Comparison of ENCODE assay signal across 22 cellular contexts in the genomic region with DNA sequence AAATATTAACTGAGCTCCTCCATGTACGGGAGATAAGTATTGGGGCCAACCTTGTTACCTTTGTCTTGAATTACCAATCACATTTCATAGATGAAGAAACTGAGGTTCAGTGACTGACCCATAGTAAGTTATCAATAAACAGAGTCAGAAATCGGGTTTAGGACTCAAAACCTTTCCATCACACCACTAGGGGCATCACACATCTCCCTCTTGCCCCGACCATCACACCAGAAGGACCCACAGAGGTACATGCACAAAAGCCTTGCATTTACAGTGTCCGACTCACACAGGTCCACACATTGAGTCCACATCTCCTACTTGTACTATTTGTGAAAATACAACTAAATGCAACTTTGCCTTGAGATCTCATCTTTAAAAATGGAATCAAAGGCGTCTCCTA. TPM values are rescaled to one million over a fixed set of nuclear protein-coding genes. Genes with fewer than 3 reads are reported as not detected.
DNase-seq lines count a peak whose midpoint lies in the region; ATAC-seq and TF ChIP-seq lines count a peak whose summit lies in the region.
"Had no signal": no experiment of that assay in that cellular context is flagged by ENCODE, and none has a peak within 500 bp of the region (broad histone marks: within the 10 kb centered on the region; RNA-seq: fewer than 3 reads in every experiment).

No MANE protein-coding gene starts in this region.

- no peak overlapping the region for H3K4me2 ChIP-seq in DOHH2 (ENCODE audit: low read length)

- H3K27ac Mint-ChIP-seq in HFFc6 (no peak overlapping the region), neural crest cell (ENCODE audit: unreplicated experiment) (no peak overlapping the region), Caco-2 (ENCODE audit: unreplicated experiment) (no peak overlapping the region)
- H3K27ac Mint-ChIP-seq: activated naive CD8-positive, alpha-beta T cell treated with anti-CD3 and anti-CD28 coated beads, Interleukin-2, amount 10 ng/mL, durations not matched to agents 7 days and 5 days; memory B cell had no signal

- H3K27me3 ChIP-seq in DOHH2 (ENCODE audit: control insufficient read depth, low read length) (peaks cover 9% of the 10 kb centered on the region; the same call in 1 of the 2 replicates), Caco-2 (replicated peaks; ENCODE audit: control insufficient read depth, insufficient read depth, low read length) (peaks cover 2% of the 10 kb centered on the region)

- H3K9me2 ChIP-seq in DOHH2 (replicated peaks; ENCODE audit: control insufficient read depth, low read length) = no peaks in the 10 kb centered on the region

- TF ChIP-seq CTCF in DOHH2 (IDR thresholded peaks at IDR 0.05; ENCODE audit: low read depth, low read length, poor library complexity, severe bottlenecking) (peak; percentile 46), HFFc6 (IDR thresholded peaks at IDR 0.05) (peak; percentile 45), astrocyte of the cerebellum (IDR thresholded peaks at IDR 0.05; ENCODE audit: low read depth, low read length, missing control alignments) (peak; percentile 3), neural crest cell (conservative IDR thresholded peaks at IDR 0.05) (peak; percentile 36), Caco-2 (IDR thresholded peaks at IDR 0.05; ENCODE audit: insufficient read depth in 1 of 2, low read depth in 1 of 2, low read length in 1 of 2, severe bottlenecking in 1 of 2, unreplicated experiment in 1 of 2) (peak in 1 of 2 experiments; percentile 20)

- intact Hi-C loops in Caco-2 (cut with micrococcal nuclease; ENCODE audit: unreplicated experiment) = no loop called here

- no peak overlapping the region for H3K27ac ChIP-seq in DOHH2 (ENCODE audit: low read depth, low read length)
- H3K27ac ChIP-seq: SJCRH30 had no signal

- H3K4me3 Mint-ChIP-seq in HFFc6 (no peak overlapping the region), neural crest cell (no peak overlapping the region), Caco-2 (ENCODE audit: unreplicated experiment) (no peak overlapping the region)
- H3K4me3 Mint-ChIP-seq: activated naive CD8-positive, alpha-beta T cell treated with anti-CD3 and anti-CD28 coated beads, Interleukin-2, amount 10 ng/mL, durations not matched to agents 7 days and 5 days; CD14-positive monocyte; memory B cell had no signal

- POLR2A ChIA-PET in Caco-2 (lab: Charles Lee) = no interaction called here

- in situ Hi-C loops in astrocyte of the cerebellum (cut with HindIII; ENCODE audit: low sequenced_read_pairs) = no loop called here

- no peaks in the 10 kb centered on the region for H3F3A ChIP-seq in DOHH2 (ENCODE audit: control insufficient read depth, insufficient read depth)

- DNase-seq in HFFc6 = no peak
- no peak for DNase-seq in astrocyte of the cerebellum (ENCODE audit: low read depth)
- DNase-seq in neural crest cell (ENCODE audit: low read depth, low spot score) = no peak
- no peak for DNase-seq in Caco-2
- DNase-seq in NCI-H128 (lab: John Stamatoyannopoulos, UW; ENCODE audit: unreplicated experiment) = no peak
- no peak for DNase-seq in activated CD4-positive, CD25-positive, alpha-beta regulatory T cell treated with anti-CD3 and anti-CD28 coated beads, Interleukin-2, amount 50 U/mL, for 72 hours
- DNase-seq: activated effector memory CD4-positive, alpha-beta T cell treated with anti-CD3 and anti-CD28 coated beads, Interleukin-2, amount 50 U/mL, for 16 hours; activated naive CD8-positive, alpha-beta T cell treated with anti-CD3 and anti-CD28 coated beads, Interleukin-2, amount 10 ng/mL, durations not matched to agents 7 days and 5 days; foreskin fibroblast; GDM1; KG1; MV-4-11; NCI-H1694; NCI-H510A treated with DMSO at 0.1 percent for 48 hours; NK-92 treated with Interleukin-12 subunit alpha and Interleukin-12 subunit beta, amount 100 ng/mL, for 24 hours; SJCRH30; T-helper 1 cell had no signal

- BruUV-seq in Caco-2 (replicated peaks; lab: Mats Ljungman, UMichigan) = no TSS peak

- H3K4me1 ChIP-seq in DOHH2 (ENCODE audit: control insufficient read depth, low read length) = no peaks in the 10 kb centered on the region
- no peaks in the 10 kb centered on the region for H3K4me1 ChIP-seq in Caco-2
- H3K4me1 ChIP-seq: SJCRH30 had no signal

- no peaks in the 10 kb centered on the region for H3K9me3 ChIP-seq in DOHH2 (ENCODE audit: control insufficient read depth, insufficient read depth, low read length)
- H3K9me3 ChIP-seq in Caco-2 = no peaks in the 10 kb centered on the region
- H3K9me3 ChIP-seq: SJCRH30 had no signal

- H3K36me3 ChIP-seq in DOHH2 (ENCODE audit: control insufficient read depth, low read length) (no peaks in the 10 kb centered on the region), Caco-2 (ENCODE audit: control insufficient read depth, insufficient read depth, low read length) (no peaks in the 10 kb centered on the region)
- H3K36me3 ChIP-seq: SJCRH30 had no signal

- H3K36me3 Mint-ChIP-seq in HFFc6 (ENCODE audit: low read depth) (no peaks in the 10 kb centered on the region), neural crest cell (ENCODE audit: low read depth) (no peaks in the 10 kb centered on the region), Caco-2 (ENCODE audit: insufficient read depth, unreplicated experiment) (no peaks in the 10 kb centered on the region)
- H3K36me3 Mint-ChIP-seq: activated naive CD8-positive, alpha-beta T cell treated with anti-CD3 and anti-CD28 coated beads, Interleukin-2, amount 10 ng/mL, durations not matched to agents 7 days and 5 days; CD14-positive monocyte; memory B cell had no signal

- no peaks in the 10 kb centered on the region for H4K20me1 ChIP-seq in DOHH2 (ENCODE audit: control insufficient read depth, insufficient read depth, low read depth, low read length)

- H3K9me3 Mint-ChIP-seq in HFFc6 (no peaks in the 10 kb centered on the region), neural crest cell (no peaks in the 10 kb centered on the region), Caco-2 (ENCODE audit: unreplicated experiment) (no peaks in the 10 kb centered on the region)
- H3K9me3 Mint-ChIP-seq: activated naive CD8-positive, alpha-beta T cell treated with anti-CD3 and anti-CD28 coated beads, Interleukin-2, amount 10 ng/mL, durations not matched to agents 7 days and 5 days; memory B cell had no signal

- no peaks in the 10 kb centered on the region for H3K79me2 ChIP-seq in DOHH2 (ENCODE audit: control insufficient read depth, low read length)

- ATAC-seq in GM19395 (IDR thresholded peaks at IDR 0.05; ENCODE audit: unreplicated experiment) = no peak

- CTCF ChIA-PET in Caco-2 (lab: Charles Lee) = no interaction called here

- peaks cover 34% of the 10 kb centered on the region for H3K27me3 Mint-ChIP-seq in HFFc6 (ENCODE audit: insufficient read depth)
- peaks cover 2% of the 10 kb centered on the region for H3K27me3 Mint-ChIP-seq in neural crest cell (ENCODE audit: low read depth)
- peaks cover 38% of the 10 kb centered on the region for H3K27me3 Mint-ChIP-seq in Caco-2 (ENCODE audit: insufficient read depth, unreplicated experiment)

- H3K4me1 Mint-ChIP-seq in HFFc6 (ENCODE audit: low read depth) = no peaks in the 10 kb centered on the region
- H3K4me1 Mint-ChIP-seq in neural crest cell = no peaks in the 10 kb centered on the region
- no peaks in the 10 kb centered on the region for H3K4me1 Mint-ChIP-seq in Caco-2 (ENCODE audit: low read depth, unreplicated experiment)
- H3K4me1 Mint-ChIP-seq: activated naive CD8-positive, alpha-beta T cell treated with anti-CD3 and anti-CD28 coated beads, Interleukin-2, amount 10 ng/mL, durations not matched to agents 7 days and 5 days; CD14-positive monocyte; memory B cell had no signal

- H3K4me3 ChIP-seq in DOHH2 (ENCODE audit: low read length) = no peak overlapping the region
- H3K4me3 ChIP-seq in astrocyte of the cerebellum (ENCODE audit: low read depth, low read length) = no peak overlapping the region
- no peak overlapping the region for H3K4me3 ChIP-seq in Caco-2 (ENCODE audit: low read depth, low read length)
- H3K4me3 ChIP-seq: SJCRH30 had no signal

RNA-seq across cellular contexts. Expression of a gene that starts 29.4 kb away (rescaled TPM):
- total RNA-seq in HFFc6 (2021; fragmentation: NEBNext Ultra II Directional; extraction: Animal tissue kit (Norgen Biotek cat#: 25700)) = not detected
- total RNA-seq in neural crest cell = not detected in 2 replicates
- not detected in 2 replicates for total RNA-seq in Caco-2 (2022)
- total RNA-seq: activated naive CD8-positive, alpha-beta T cell treated with anti-CD3 and anti-CD28 coated beads, Interleukin-2, amount 10 ng/mL, durations not matched to agents 7 days and 5 days; pulmonary artery endothelial cell; SJCRH30 had no signal
